23 cellular contexts compared by ENCODE assay signal in genomic region chr6:47093169-47093568, GRCh38. TPM values are rescaled to one million over a fixed set of nuclear protein-coding genes. Genes with fewer than 3 reads are reported as not detected.
A peak's percentile ranks its signal among the peaks of the same experiment; 100 is the strongest.
DNase-seq lines count a peak whose midpoint lies in the region; ATAC-seq and TF ChIP-seq lines count a peak whose summit lies in the region.
"Had no signal": no experiment of that assay in that cellular context is flagged by ENCODE, and none has a peak within 500 bp of the region (broad histone marks: within the 10 kb centered on the region; RNA-seq: fewer than 3 reads in every experiment).

No MANE protein-coding gene starts in this region.

- DNase-seq in Panc1 (ENCODE audit: low read depth, low spot score), result no peak
- peak; percentile 34 to 76 for DNase-seq in left colon
- no peak for DNase-seq in smooth muscle cell (lab: John Stamatoyannopoulos, UW; ENCODE audit: unreplicated experiment)
- DNase-seq in 8988T, result no peak
- DNase-seq in stimulated activated CD4-positive, alpha-beta T cell treated with anti-CD3 and anti-CD28 coated beads, Interleukin-15, amount 100 ng/mL, for 24 hours, result no peak
- no peak for DNase-seq in ureter (ENCODE audit: low spot score)
- DNase-seq: CD4-positive, CD25-positive, alpha-beta regulatory T cell; COR-L47; GM23248; H9; IMR-90; NCI-H1105; NCI-H146; NCI-H2029; NCI-H2227 treated with DMSO at 0.1 percent for 48 hours; NCI-H510A treated with DMSO at 0.1 percent for 48 hours; NCI-H748 treated with DMSO at 0.1 percent for 48 hours; NK-92 treated with Interleukin-12 subunit alpha and Interleukin-12 subunit beta, amount 100 ng/mL, for 24 hours; Right ventricle myocardium superior had no signal

- H3K36me3 ChIP-seq in HEK293 (ENCODE audit: control insufficient read depth in 2 of 2, insufficient read depth in 1 of 2, low read length in 2 of 2), result no peaks in the 10 kb centered on the region
- no peaks in the 10 kb centered on the region for H3K36me3 ChIP-seq in Panc1 (ENCODE audit: control insufficient read depth, insufficient read depth, low read length)
- no peaks in the 10 kb centered on the region for H3K36me3 ChIP-seq in smooth muscle cell (ENCODE audit: low read depth)

- no peak overlapping the region for H3K4me2 ChIP-seq in smooth muscle cell
- H3K4me2 ChIP-seq: KMS-11 had no signal

- no peaks in the 10 kb centered on the region for H3K79me2 ChIP-seq in smooth muscle cell (ENCODE audit: low read depth)

- no peaks in the 10 kb centered on the region for H4K20me1 ChIP-seq in smooth muscle cell (ENCODE audit: low read depth)

- in situ Hi-C loops in Panc1 (cut with HindIII; ENCODE audit: low pct_unique_long_range_greater_than_20kb, low sequenced_read_pairs), result no loop called here

- BruUV-seq in Panc1 (replicated peaks; lab: Mats Ljungman, UMichigan), result no TSS peak

- 53% methylated on average over 5 of the region's 5 CpGs for WGBS in smooth muscle cell (ENCODE audit: low lambda C conversion rate)

- POLR2A ChIA-PET in HEK293 (lab: Yijun Ruan, JAX), result interaction anchor here (0.7 to 2.8 kb wide), 2 partner anchors 179 to 216 kb away, joined by 3 to 11 read pairs; partner anchors contain the start of gene TNFRSF21
- POLR2A ChIA-PET in Panc1 (lab: Charles Lee), result interaction anchor here (0.7 kb wide), 2 partner anchors 13 to 23 kb away, joined by 3 to 5 read pairs; no protein-coding TSS in a partner anchor

- H3K4me3 ChIP-seq in HEK293 (ENCODE audit: low read depth, low read length) (no peak overlapping the region), Panc1 (ENCODE audit: low read depth in 2 of 2, low read length in 2 of 2) (no peak overlapping the region), smooth muscle cell (no peak overlapping the region)
- H3K4me3 ChIP-seq: GM23248 had no signal

- no peak overlapping the region for H3K27ac ChIP-seq in HEK293 (ENCODE audit: extremely low read depth, low read depth, low read length)
- H3K27ac ChIP-seq in Panc1 (ENCODE audit: low read length), result peak overlapping the region; percentile 68; the same call in 1 of the 2 replicates
- H3K27ac ChIP-seq in smooth muscle cell (ENCODE audit: low read depth), result peak overlapping the region; percentile 27
- H3K27ac ChIP-seq: GM23248, KMS-11 had no signal

- no peak for TF ChIP-seq CTCF in HEK293 (tag by site-specific recombination; IDR thresholded peaks at IDR 0.05)
- TF ChIP-seq CTCF in Panc1 (IDR thresholded peaks at IDR 0.05), result no peak
- TF ChIP-seq CTCF in smooth muscle cell (IDR thresholded peaks at IDR 0.05; ENCODE audit: borderline replicate concordance, insufficient read depth, poor library complexity, severe bottlenecking), result no peak

- intact Hi-C loops in Panc1 (cut with micrococcal nuclease; ENCODE audit: unreplicated experiment), result no loop called here
- intact Hi-C loops in left colon (cut with DNase I, micrococcal nuclease), result loop anchor here in 1 of 2 donors (10.0 kb wide), 1 partner anchor 152 kb away; no protein-coding TSS in a partner anchor

- peaks cover 33% of the 10 kb centered on the region for H3F3A ChIP-seq in smooth muscle cell (ENCODE audit: low read depth)

- ATAC-seq in Panc1, result no peak
- ATAC-seq in left colon, result peak; percentile 85

- H2AFZ ChIP-seq in smooth muscle cell (ENCODE audit: low read depth), result no peak overlapping the region
- H2AFZ ChIP-seq: GM23248 had no signal

- H3K4me1 ChIP-seq in HEK293 (ENCODE audit: control insufficient read depth, insufficient read depth, low read length), result no peaks in the 10 kb centered on the region
- H3K4me1 ChIP-seq in Panc1 (ENCODE audit: control insufficient read depth, insufficient read depth, low read length), result peaks cover 30% of the 10 kb centered on the region
- peaks cover 10% of the 10 kb centered on the region for H3K4me1 ChIP-seq in smooth muscle cell (ENCODE audit: low read depth)

- H3K27me3 ChIP-seq in Panc1 (ENCODE audit: control insufficient read depth, insufficient read depth, low read length) (no peaks in the 10 kb centered on the region), smooth muscle cell (ENCODE audit: low read depth) (no peaks in the 10 kb centered on the region)

- no peaks in the 10 kb centered on the region for H3K9me3 ChIP-seq in HEK293 (ENCODE audit: control insufficient read depth, insufficient read depth, low read depth, low read length)
- no peaks in the 10 kb centered on the region for H3K9me3 ChIP-seq in Panc1 (ENCODE audit: control insufficient read depth, insufficient read depth, low read depth, low read length)
- H3K9me3 ChIP-seq in smooth muscle cell (replicated peaks; ENCODE audit: low read depth), result no peaks in the 10 kb centered on the region

- CTCF ChIA-PET in HEK293 (lab: Yijun Ruan, JAX) (interaction anchor here (0.6 to 11.3 kb wide), 8 partner anchors 12 to 480 kb away, joined by 3 to 230 read pairs (median 3); partner anchors contain the start of gene TNFRSF21), Panc1 (lab: Charles Lee) (interaction anchor here (0.7 kb wide), 2 partner anchors 137 to 244 kb away, joined by 3 to 6 read pairs; no protein-coding TSS in a partner anchor)

- H3K9ac ChIP-seq in smooth muscle cell (ENCODE audit: low read depth), result no peak overlapping the region
- H3K9ac ChIP-seq: GM23248, KMS-11 had no signal

TF ChIP-seq in HEK293, 187 proteins besides CTCF, POLR2A, EP300 and RAD21:
- no peak for TF ChIP-seq ZFP37 (tag by site-specific recombination; IDR thresholded peaks at IDR 0.05)
- TF ChIP-seq PRDM4 (tag by site-specific recombination; IDR thresholded peaks at IDR 0.05), result peak; percentile 47
- peak; percentile 39; the same call in 1 of the 2 replicates for TF ChIP-seq FEZF1 (tag by site-specific recombination; IDR thresholded peaks at IDR 0.05)
- TF ChIP-seq, protein P1, sequence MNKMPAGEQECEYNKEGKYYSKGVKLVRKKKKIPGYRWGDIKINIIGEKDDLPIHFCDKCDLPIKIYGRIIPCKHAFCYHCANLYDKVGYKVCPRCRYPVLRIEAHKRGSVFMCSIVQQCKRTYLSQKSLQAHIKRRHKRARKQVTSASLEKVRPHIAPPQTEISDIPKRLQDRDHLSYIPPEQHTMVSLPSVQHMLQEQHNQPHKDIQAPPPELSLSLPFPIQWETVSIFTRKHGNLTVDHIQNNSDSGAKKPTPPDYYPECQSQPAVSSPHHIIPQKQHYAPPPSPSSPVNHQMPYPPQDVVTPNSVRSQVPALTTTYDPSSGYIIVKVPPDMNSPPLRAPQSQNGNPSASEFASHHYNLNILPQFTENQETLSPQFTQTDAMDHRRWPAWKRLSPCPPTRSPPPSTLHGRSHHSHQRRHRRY (tag by site-specific recombination; IDR thresholded peaks at IDR 0.05), result no peak
- TF ChIP-seq TCF7L2 (IDR thresholded peaks at IDR 0.05; ENCODE audit: borderline replicate concordance, low read depth, low read length), result no peak
- no peak for TF ChIP-seq OVOL3 (tag by site-specific recombination; IDR thresholded peaks at IDR 0.05)
TF ChIP-seq in HEK293: peak in this region for 2.

RNA-seq across cellular contexts. Expression of gene ADGRF1, which starts 51.0 kb away (rescaled TPM):
- total RNA-seq in Panc1 (2021; ENCODE audit: unreplicated experiment) (0.95 TPM), left colon (1 to 10 TPM in 1 of 2 donors, under 1 TPM in 1; 0.52 to 2.1 TPM), smooth muscle cell (not detected in 2 replicates), ureter (70.0 TPM)
- polyA plus RNA-seq in Panc1 (2012; ENCODE audit: insufficient read length), result 0.27 TPM
- polyA plus RNA-seq in smooth muscle cell, result not detected in 2 replicates
- total RNA-seq: CD4-positive, CD25-positive, alpha-beta regulatory T cell; GM23248; H9; IMR-90; Right ventricle myocardium superior; SK-MEL-5 had no signal
- polyA plus RNA-seq: BJ; CD4-positive, CD25-positive, alpha-beta regulatory T cell; GM23248; IMR-90 had no signal

Comparison
In these comparisons a context has a peak if more than half of its experiments do, and no peak if none do; other contexts are left out.
1. DNase-seq: peak in left colon (2 of 2); none in Panc1 (single experiment), smooth muscle cell (single experiment), 8988T (single experiment), stimulated activated CD4-positive, alpha-beta T cell treated with anti-CD3 and anti-CD28 coated beads, Interleukin-15, amount 100 ng/mL, for 24 hours (single experiment) and ureter (single experiment).
2. RNA of gene ADGRF1, which starts 51.0 kb away (total RNA-seq): 70.0 TPM in ureter (single experiment); 0.52 to 2.1 TPM in left colon, 0.95 TPM in Panc1 (single experiment) and not detected in smooth muscle cell; every median in the first group is over 10 times any median in the second.